ENCODE assay signal across 1 cellular context in genomic region chr1:59220356-59220755, GRCh38.
TF ChIP-seq lines count a peak whose summit lies in the region.

No MANE protein-coding gene starts in this region.

TF ChIP-seq in WTC11, 78 proteins besides CTCF, POLR2A, EP300 and RAD21 (continued from another document):
- TF ChIP-seq, protein P1, sequence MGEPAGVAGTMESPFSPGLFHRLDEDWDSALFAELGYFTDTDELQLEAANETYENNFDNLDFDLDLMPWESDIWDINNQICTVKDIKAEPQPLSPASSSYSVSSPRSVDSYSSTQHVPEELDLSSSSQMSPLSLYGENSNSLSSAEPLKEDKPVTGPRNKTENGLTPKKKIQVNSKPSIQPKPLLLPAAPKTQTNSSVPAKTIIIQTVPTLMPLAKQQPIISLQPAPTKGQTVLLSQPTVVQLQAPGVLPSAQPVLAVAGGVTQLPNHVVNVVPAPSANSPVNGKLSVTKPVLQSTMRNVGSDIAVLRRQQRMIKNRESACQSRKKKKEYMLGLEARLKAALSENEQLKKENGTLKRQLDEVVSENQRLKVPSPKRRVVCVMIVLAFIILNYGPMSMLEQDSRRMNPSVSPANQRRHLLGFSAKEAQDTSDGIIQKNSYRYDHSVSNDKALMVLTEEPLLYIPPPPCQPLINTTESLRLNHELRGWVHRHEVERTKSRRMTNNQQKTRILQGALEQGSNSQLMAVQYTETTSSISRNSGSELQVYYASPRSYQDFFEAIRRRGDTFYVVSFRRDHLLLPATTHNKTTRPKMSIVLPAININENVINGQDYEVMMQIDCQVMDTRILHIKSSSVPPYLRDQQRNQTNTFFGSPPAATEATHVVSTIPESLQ (CRISPR knock-in tag; IDR thresholded peaks at IDR 0.05) = no peak
- TF ChIP-seq RELA (CRISPR knock-in tag; IDR thresholded peaks at IDR 0.05; ENCODE audit: borderline replicate concordance) = no peak
- TF ChIP-seq ZNF423 (CRISPR knock-in tag; IDR thresholded peaks at IDR 0.05) = no peak
- TF ChIP-seq, protein P2, sequence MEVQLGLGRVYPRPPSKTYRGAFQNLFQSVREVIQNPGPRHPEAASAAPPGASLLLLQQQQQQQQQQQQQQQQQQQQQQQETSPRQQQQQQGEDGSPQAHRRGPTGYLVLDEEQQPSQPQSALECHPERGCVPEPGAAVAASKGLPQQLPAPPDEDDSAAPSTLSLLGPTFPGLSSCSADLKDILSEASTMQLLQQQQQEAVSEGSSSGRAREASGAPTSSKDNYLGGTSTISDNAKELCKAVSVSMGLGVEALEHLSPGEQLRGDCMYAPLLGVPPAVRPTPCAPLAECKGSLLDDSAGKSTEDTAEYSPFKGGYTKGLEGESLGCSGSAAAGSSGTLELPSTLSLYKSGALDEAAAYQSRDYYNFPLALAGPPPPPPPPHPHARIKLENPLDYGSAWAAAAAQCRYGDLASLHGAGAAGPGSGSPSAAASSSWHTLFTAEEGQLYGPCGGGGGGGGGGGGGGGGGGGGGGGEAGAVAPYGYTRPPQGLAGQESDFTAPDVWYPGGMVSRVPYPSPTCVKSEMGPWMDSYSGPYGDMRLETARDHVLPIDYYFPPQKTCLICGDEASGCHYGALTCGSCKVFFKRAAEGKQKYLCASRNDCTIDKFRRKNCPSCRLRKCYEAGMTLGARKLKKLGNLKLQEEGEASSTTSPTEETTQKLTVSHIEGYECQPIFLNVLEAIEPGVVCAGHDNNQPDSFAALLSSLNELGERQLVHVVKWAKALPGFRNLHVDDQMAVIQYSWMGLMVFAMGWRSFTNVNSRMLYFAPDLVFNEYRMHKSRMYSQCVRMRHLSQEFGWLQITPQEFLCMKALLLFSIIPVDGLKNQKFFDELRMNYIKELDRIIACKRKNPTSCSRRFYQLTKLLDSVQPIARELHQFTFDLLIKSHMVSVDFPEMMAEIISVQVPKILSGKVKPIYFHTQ (CRISPR knock-in tag; IDR thresholded peaks at IDR 0.05) = no peak
- TF ChIP-seq NR2C2 (CRISPR knock-in tag; IDR thresholded peaks at IDR 0.05) = no peak
- no peak for TF ChIP-seq CDX4 (CRISPR knock-in tag; IDR thresholded peaks at IDR 0.05; ENCODE audit: borderline replicate concordance)
- TF ChIP-seq PRRX2 (CRISPR knock-in tag; IDR thresholded peaks at IDR 0.05) = no peak
- TF ChIP-seq TCF7 (CRISPR knock-in tag; IDR thresholded peaks at IDR 0.05; ENCODE audit: low read depth) = no peak
- TF ChIP-seq ZMAT4 (CRISPR knock-in tag; IDR thresholded peaks at IDR 0.05) = no peak
- TF ChIP-seq ELF4 (CRISPR knock-in tag; IDR thresholded peaks at IDR 0.05; ENCODE audit: low read depth) = no peak
- no peak for TF ChIP-seq SMAD3 (CRISPR knock-in tag; IDR thresholded peaks at IDR 0.05; ENCODE audit: borderline replicate concordance)
- no peak for TF ChIP-seq ZNF416 (CRISPR knock-in tag; IDR thresholded peaks at IDR 0.05)
- TF ChIP-seq ATF3 (CRISPR knock-in tag; conservative IDR thresholded peaks at IDR 0.05) = no peak
- TF ChIP-seq, protein P3, sequence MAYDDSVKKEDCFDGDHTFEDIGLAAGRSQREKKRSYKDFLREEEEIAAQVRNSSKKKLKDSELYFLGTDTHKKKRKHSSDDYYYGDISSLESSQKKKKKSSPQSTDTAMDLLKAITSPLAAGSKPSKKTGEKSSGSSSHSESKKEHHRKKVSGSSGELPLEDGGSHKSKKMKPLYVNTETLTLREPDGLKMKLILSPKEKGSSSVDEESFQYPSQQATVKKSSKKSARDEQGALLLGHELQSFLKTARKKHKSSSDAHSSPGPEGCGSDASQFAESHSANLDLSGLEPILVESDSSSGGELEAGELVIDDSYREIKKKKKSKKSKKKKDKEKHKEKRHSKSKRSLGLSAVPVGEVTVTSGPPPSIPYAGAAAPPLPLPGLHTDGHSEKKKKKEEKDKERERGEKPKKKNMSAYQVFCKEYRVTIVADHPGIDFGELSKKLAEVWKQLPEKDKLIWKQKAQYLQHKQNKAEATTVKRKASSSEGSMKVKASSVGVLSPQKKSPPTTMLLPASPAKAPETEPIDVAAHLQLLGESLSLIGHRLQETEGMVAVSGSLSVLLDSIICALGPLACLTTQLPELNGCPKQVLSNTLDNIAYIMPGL (CRISPR knock-in tag; IDR thresholded peaks at IDR 0.05) = no peak
